ENCODE assay signal across 25 cellular contexts in genomic region chr16:51757921-51758479, GRCh38.
A peak's percentile ranks its signal among the peaks of the same experiment; 100 is the strongest.
DNase-seq lines count a peak whose midpoint lies in the region; ATAC-seq, FAIRE-seq and TF ChIP-seq lines count a peak whose summit lies in the region.
"Had no signal": no experiment of that assay in that cellular context is flagged by ENCODE, and none has a peak within 500 bp of the region (broad histone marks: within the 10 kb centered on the region; RNA-seq: fewer than 3 reads in every experiment).

No MANE protein-coding gene starts in this region.

- no peaks in the 10 kb centered on the region for H3K36me3 ChIP-seq in BE2C
- H3K36me3 ChIP-seq in SK-N-SH (replicated peaks in 1 of 2; ENCODE audit: control insufficient read depth in 1 of 2, insufficient read depth in 2 of 2, low read length in 1 of 2), result no peaks in the 10 kb centered on the region
- no peaks in the 10 kb centered on the region for H3K36me3 ChIP-seq in thyroid gland
- H3K36me3 ChIP-seq: BLaER1 had no signal

- no peak overlapping the region for H3K4me2 ChIP-seq in SK-N-SH
- H3K4me2 ChIP-seq: A549, BLaER1 had no signal

- intact Hi-C loops in thyroid gland (cut with DNase I) (loop anchor here (5.0 kb wide), 1 partner anchor 606 kb away; the partner anchor contains the start of gene SALL1), left colon (cut with DNase I, micrococcal nuclease) (no loop called here)

- H3K9ac ChIP-seq in SK-N-SH, result no peak overlapping the region
- H3K9ac ChIP-seq: BLaER1 had no signal

- FAIRE-seq in TTC549 (lab: Jason Lieb, UNC) (peak; percentile 53), GM19239 (lab: Jason Lieb, UNC) (no peak)
- FAIRE-seq: A549, GM12878, GM12892, GM18507 had no signal

- WGBS in SK-N-SH (ENCODE audit: low lambda C conversion rate), result 14% methylated on average over 2 of the region's 2 CpGs
- WGBS in thyroid gland, 2 donors, result 36 to 46% methylated on average over 2 of the region's 2 CpGs

- H3K4me1 ChIP-seq in BE2C, result peaks cover 21% of the 10 kb centered on the region
- peaks cover 3 to 46% of the 10 kb centered on the region in 2 experiments; a peak in 3 of 4 replicates for H3K4me1 ChIP-seq in SK-N-SH (ENCODE audit: control insufficient read depth in 1 of 2, insufficient read depth in 2 of 2, low read depth in 1 of 2, low read length in 1 of 2)
- peaks cover 23 to 43% of the 10 kb centered on the region in 2 donors for H3K4me1 ChIP-seq in thyroid gland

- H3K9me3 ChIP-seq in BE2C (no peaks in the 10 kb centered on the region), SK-N-SH (no peaks in the 10 kb centered on the region), thyroid gland (no peaks in the 10 kb centered on the region)
- H3K9me3 ChIP-seq: A549, BLaER1 had no signal

- H3K9me2 ChIP-seq in SK-N-SH, result no peaks in the 10 kb centered on the region

- no peak for TF ChIP-seq CTCF in BE2C (IDR thresholded peaks at IDR 0.05; ENCODE audit: low read depth, low read length)
- TF ChIP-seq CTCF in SK-N-SH (IDR thresholded peaks at IDR 0.05), result no peak
- no peak for TF ChIP-seq CTCF in thyroid gland (IDR thresholded peaks at IDR 0.05)

- H3K27ac ChIP-seq in SK-N-SH (ENCODE audit: low read depth in 2 of 2, low read length in 1 of 2) (no peak overlapping the region; a peak in 1 of 4 replicates), thyroid gland (peak overlapping the region; percentile 88 to 93 (median 90))
- H3K27ac ChIP-seq: 22Rv1, A549, BLaER1 had no signal

- no peak for ATAC-seq in left colon
- ATAC-seq: A549, GM12878 had no signal

- peaks cover 23% of the 10 kb centered on the region for H3K27me3 ChIP-seq in BE2C
- H3K27me3 ChIP-seq in SK-N-SH (ENCODE audit: insufficient read depth), result no peaks in the 10 kb centered on the region
- H3K27me3 ChIP-seq in thyroid gland, result no peaks in the 10 kb centered on the region
- H3K27me3 ChIP-seq: BLaER1 had no signal

- no peaks in the 10 kb centered on the region for H3K79me2 ChIP-seq in SK-N-SH (ENCODE audit: insufficient read depth)

- CTCF ChIA-PET in SK-N-SH (lab: Yijun Ruan, JAX), result interaction anchor here (0.6 to 1.7 kb wide), 4 partner anchors 24 to 297 kb away, joined by 3 to 5 read pairs (median 3); no protein-coding TSS in a partner anchor

- H4K20me1 ChIP-seq in SK-N-SH (ENCODE audit: insufficient read depth), result no peaks in the 10 kb centered on the region
- H4K20me1 ChIP-seq: BLaER1 had no signal

- no peaks in the 10 kb centered on the region for H3F3A ChIP-seq in SK-N-SH (replicated peaks; ENCODE audit: insufficient read depth)

- no peak for TF ChIP-seq POLR2A in thyroid gland (IDR thresholded peaks at IDR 0.05)

- TF ChIP-seq RAD21 in SK-N-SH (IDR thresholded peaks at IDR 0.05; ENCODE audit: low read length), result no peak

- TF ChIP-seq EP300 in SK-N-SH (IDR thresholded peaks at IDR 0.05; ENCODE audit: borderline replicate concordance in 1 of 2, low read depth in 1 of 2, low read length in 1 of 2), result peak in 1 of 2 experiments; percentile 84; a peak in 2 of 4 replicates

- DNase-seq in BE2C, result no peak
- no peak for DNase-seq in SK-N-SH
- no peak for DNase-seq in thyroid gland
- DNase-seq in activated CD4-positive, alpha-beta T cell treated with anti-CD3 and anti-CD28 coated beads, Interleukin-2, amount 50 U/mL, for 4 hours, result no peak
- DNase-seq in left colon, result no peak
- DNase-seq in GM19239 (ENCODE audit: insufficient read length, low spot score), result no peak
- DNase-seq: AML-193; C1 segment of cervical spinal cord; CD4-positive, alpha-beta memory T cell; CD4-positive, CD25-positive, alpha-beta regulatory T cell; CD8-positive, alpha-beta memory T cell; COR-L47; DMS 273 treated with DMSO at 0.1 percent for 48 hours; DMS153; DMS53; DND-41; EL; GDM1 had no signal

- H2AFZ ChIP-seq in SK-N-SH (ENCODE audit: low read depth), result no peak overlapping the region

- POLR2A ChIA-PET in SK-N-SH (lab: Yijun Ruan, JAX), result no interaction called here

- H3K4me3 ChIP-seq in BE2C (ENCODE audit: low read depth, low read length) (peak overlapping the region; percentile 30; the same call in 1 of the 2 replicates), SK-N-SH (ENCODE audit: low read depth in 2 of 2, low read length in 1 of 2) (no peak overlapping the region), thyroid gland (replicated peaks in 1 of 3) (no peak overlapping the region)
- H3K4me3 ChIP-seq: A549, BLaER1, GM12878 had no signal

TF ChIP-seq in SK-N-SH, 30 proteins besides CTCF, POLR2A, EP300 and RAD21:
- TF ChIP-seq GATA2 (CRISPR knock-in tag; IDR thresholded peaks at IDR 0.05) (peak; percentile 74), MEF2A (IDR thresholded peaks at IDR 0.05; ENCODE audit: borderline replicate concordance, low read depth) (no peak), EZH2phosphoT487 (IDR thresholded peaks at IDR 0.05; ENCODE audit: borderline replicate concordance, low read depth) (no peak), MXI1 (IDR thresholded peaks at IDR 0.05; ENCODE audit: low read depth, low read length) (0 out of 2 replicates have a peak, but pooled peaks have one; percentile 27), RCOR1 (IDR thresholded peaks at IDR 0.05; ENCODE audit: low read length) (peak; percentile 51)
TF ChIP-seq in SK-N-SH: peak in this region for 3.

Comparison
In these comparisons a context has a peak if more than half of its experiments do, and no peak if none do; other contexts are left out.
1. H3K27ac ChIP-seq: peak in thyroid gland (3 of 3); none in SK-N-SH (0 of 2).